Comparison of ENCODE assay signal across 8 cellular contexts in the genomic region with DNA sequence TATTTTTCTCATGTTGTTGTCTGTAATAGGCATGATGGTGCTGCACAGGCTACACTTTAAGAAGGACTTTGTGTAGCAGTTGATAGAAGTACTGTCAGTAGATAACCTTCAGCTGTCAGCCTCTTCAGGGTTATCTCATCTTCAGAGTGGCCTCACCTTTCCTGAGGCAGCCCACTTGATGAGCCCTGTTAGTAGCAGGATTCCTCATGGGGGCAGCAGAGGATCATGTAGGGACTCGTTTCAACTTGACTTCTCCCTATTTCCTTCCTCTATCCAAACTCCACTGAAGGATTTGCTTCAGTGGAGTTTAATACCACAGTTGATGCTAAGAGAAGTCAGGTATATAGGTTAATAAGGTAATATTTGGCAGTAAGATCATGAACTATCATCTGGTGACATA.
DNase-seq lines count a peak whose midpoint lies in the region; ATAC-seq and TF ChIP-seq lines count a peak whose summit lies in the region.

No MANE protein-coding gene starts in this region.

- no peak overlapping the region for H3K4me3 Mint-ChIP-seq in WTC11
- H3K4me3 Mint-ChIP-seq in activated T-helper 17 cell treated with anti-CD3 and anti-CD28 coated beads, Interleukin-2, amount 50 U/mL, for 72 hours, result no peak overlapping the region
- H3K4me3 Mint-ChIP-seq in activated T-helper 2 cell treated with anti-CD3 and anti-CD28 coated beads, Interferon-gamma antibody, Interleukin-2, Interleukin-4, amounts not matched to agents 10 μg/mL and 5 μg/mL and 100 μg/mL, durations not matched to agents 14 hours and 24 hours and 36 hours (ENCODE audit: low read depth), result no peak overlapping the region

- POLR2A ChIA-PET in WTC11 (lab: Charles Lee), result no interaction called here

- DNase-seq in GM13976 (ENCODE audit: low spot score) (no peak), M059J (ENCODE audit: low read depth) (peak; percentile 11), WTC11 (ENCODE audit: low spot score) (peak; percentile 73), mucosa of gallbladder (ENCODE audit: low spot score) (peak; percentile 50)
- DNase-seq in activated T-helper 2 cell treated with anti-CD3 and anti-CD28 coated beads, Interferon-gamma antibody, Interleukin-2, Interleukin-4, amounts not matched to agents 10 μg/mL and 5 μg/mL and 100 μg/mL, durations not matched to agents 14 hours and 24 hours and 36 hours (ENCODE audit: low spot score), result no peak

- H3K4me1 Mint-ChIP-seq in WTC11, result no peaks in the 10 kb centered on the region
- no peaks in the 10 kb centered on the region for H3K4me1 Mint-ChIP-seq in activated T-helper 17 cell treated with anti-CD3 and anti-CD28 coated beads, Interleukin-2, amount 50 U/mL, for 72 hours
- H3K4me1 Mint-ChIP-seq in activated T-helper 2 cell treated with anti-CD3 and anti-CD28 coated beads, Interferon-gamma antibody, Interleukin-2, Interleukin-4, amounts not matched to agents 10 μg/mL and 5 μg/mL and 100 μg/mL, durations not matched to agents 14 hours and 24 hours and 36 hours (ENCODE audit: low read depth), result no peaks in the 10 kb centered on the region

- ATAC-seq in WTC11, result peak; percentile 97
- ATAC-seq in activated T-helper 17 cell treated with anti-CD3 and anti-CD28 coated beads, Interleukin-2, amount 50 U/mL, for 72 hours (replicated peaks), result no peak
- no peak for ATAC-seq in HG03469 (IDR thresholded peaks at IDR 0.05; ENCODE audit: unreplicated experiment)
- no peak for ATAC-seq in GM21515 (IDR thresholded peaks at IDR 0.05; ENCODE audit: unreplicated experiment)

- in situ Hi-C loops in GM13976 (cut with MboI; ENCODE audit: low sequenced_read_pairs, unreplicated experiment), result no loop called here

- H3K9me3 Mint-ChIP-seq in WTC11, result peaks cover 8% of the 10 kb centered on the region; the same call in 1 of the 2 replicates
- peaks cover 13% of the 10 kb centered on the region for H3K9me3 Mint-ChIP-seq in activated T-helper 17 cell treated with anti-CD3 and anti-CD28 coated beads, Interleukin-2, amount 50 U/mL, for 72 hours
- no peaks in the 10 kb centered on the region for H3K9me3 Mint-ChIP-seq in activated T-helper 2 cell treated with anti-CD3 and anti-CD28 coated beads, Interferon-gamma antibody, Interleukin-2, Interleukin-4, amounts not matched to agents 10 μg/mL and 5 μg/mL and 100 μg/mL, durations not matched to agents 14 hours and 24 hours and 36 hours

- no peaks in the 10 kb centered on the region for H3K36me3 Mint-ChIP-seq in WTC11
- no peaks in the 10 kb centered on the region for H3K36me3 Mint-ChIP-seq in activated T-helper 17 cell treated with anti-CD3 and anti-CD28 coated beads, Interleukin-2, amount 50 U/mL, for 72 hours (ENCODE audit: low read depth)
- no peaks in the 10 kb centered on the region for H3K36me3 Mint-ChIP-seq in activated T-helper 2 cell treated with anti-CD3 and anti-CD28 coated beads, Interferon-gamma antibody, Interleukin-2, Interleukin-4, amounts not matched to agents 10 μg/mL and 5 μg/mL and 100 μg/mL, durations not matched to agents 14 hours and 24 hours and 36 hours (ENCODE audit: low read depth)

- no peak overlapping the region for H3K27ac Mint-ChIP-seq in WTC11
- H3K27ac Mint-ChIP-seq in activated T-helper 17 cell treated with anti-CD3 and anti-CD28 coated beads, Interleukin-2, amount 50 U/mL, for 72 hours, result no peak overlapping the region
- no peak overlapping the region for H3K27ac Mint-ChIP-seq in activated T-helper 2 cell treated with anti-CD3 and anti-CD28 coated beads, Interferon-gamma antibody, Interleukin-2, Interleukin-4, amounts not matched to agents 10 μg/mL and 5 μg/mL and 100 μg/mL, durations not matched to agents 14 hours and 24 hours and 36 hours

- no peaks in the 10 kb centered on the region for H3K27me3 Mint-ChIP-seq in WTC11 (ENCODE audit: low read depth)
- no peaks in the 10 kb centered on the region for H3K27me3 Mint-ChIP-seq in activated T-helper 17 cell treated with anti-CD3 and anti-CD28 coated beads, Interleukin-2, amount 50 U/mL, for 72 hours
- no peaks in the 10 kb centered on the region for H3K27me3 Mint-ChIP-seq in activated T-helper 2 cell treated with anti-CD3 and anti-CD28 coated beads, Interferon-gamma antibody, Interleukin-2, Interleukin-4, amounts not matched to agents 10 μg/mL and 5 μg/mL and 100 μg/mL, durations not matched to agents 14 hours and 24 hours and 36 hours (ENCODE audit: low read depth)

- intact Hi-C loops in activated T-helper 2 cell treated with anti-CD3 and anti-CD28 coated beads, Interferon-gamma antibody, Interleukin-2, Interleukin-4, amounts not matched to agents 10 μg/mL and 5 μg/mL and 100 μg/mL, durations not matched to agents 14 hours and 24 hours and 36 hours (cut with micrococcal nuclease), result no loop called here

- CTCF ChIA-PET in WTC11 (lab: Charles Lee), result interaction anchor here (0.6 to 2.2 kb wide), 3 partner anchors 83 to 1318 kb away, joined by 3 to 18 read pairs (median 9); partner anchors contain the start of gene FSIP2

- TF ChIP-seq CTCF in GM13976 (IDR thresholded peaks at IDR 0.05; ENCODE audit: borderline replicate concordance, control extremely low read depth, extremely low read depth, insufficient read depth, missing control alignments), result peak; percentile 4
- peak; percentile 41; the same call in 1 of the 2 replicates for TF ChIP-seq CTCF in WTC11 (IDR thresholded peaks at IDR 0.05)

TF ChIP-seq in WTC11, 78 proteins besides CTCF, POLR2A, EP300 and RAD21:
- TF ChIP-seq SOX15 (CRISPR knock-in tag; IDR thresholded peaks at IDR 0.05) (no peak), RORB (CRISPR knock-in tag; IDR thresholded peaks at IDR 0.05) (no peak), AFF4 (CRISPR knock-in tag; IDR thresholded peaks at IDR 0.05; ENCODE audit: borderline replicate concordance) (no peak), FOXJ3 (CRISPR knock-in tag; IDR thresholded peaks at IDR 0.05; ENCODE audit: borderline replicate concordance) (no peak)
TF ChIP-seq in WTC11: peak in this region for 0.

Comparison
In these comparisons a context has a peak if more than half of its experiments do, and no peak if none do; other contexts are left out.
1. DNase-seq: peak in M059J (single experiment), WTC11 (single experiment) and mucosa of gallbladder (single experiment); none in GM13976 (single experiment) and activated T-helper 2 cell treated with anti-CD3 and anti-CD28 coated beads, Interferon-gamma antibody, Interleukin-2, Interleukin-4, amounts not matched to agents 10 μg/mL and 5 μg/mL and 100 μg/mL, durations not matched to agents 14 hours and 24 hours and 36 hours (single experiment).